ENCODE assay signal across 11 cellular contexts in the genomic region with DNA sequence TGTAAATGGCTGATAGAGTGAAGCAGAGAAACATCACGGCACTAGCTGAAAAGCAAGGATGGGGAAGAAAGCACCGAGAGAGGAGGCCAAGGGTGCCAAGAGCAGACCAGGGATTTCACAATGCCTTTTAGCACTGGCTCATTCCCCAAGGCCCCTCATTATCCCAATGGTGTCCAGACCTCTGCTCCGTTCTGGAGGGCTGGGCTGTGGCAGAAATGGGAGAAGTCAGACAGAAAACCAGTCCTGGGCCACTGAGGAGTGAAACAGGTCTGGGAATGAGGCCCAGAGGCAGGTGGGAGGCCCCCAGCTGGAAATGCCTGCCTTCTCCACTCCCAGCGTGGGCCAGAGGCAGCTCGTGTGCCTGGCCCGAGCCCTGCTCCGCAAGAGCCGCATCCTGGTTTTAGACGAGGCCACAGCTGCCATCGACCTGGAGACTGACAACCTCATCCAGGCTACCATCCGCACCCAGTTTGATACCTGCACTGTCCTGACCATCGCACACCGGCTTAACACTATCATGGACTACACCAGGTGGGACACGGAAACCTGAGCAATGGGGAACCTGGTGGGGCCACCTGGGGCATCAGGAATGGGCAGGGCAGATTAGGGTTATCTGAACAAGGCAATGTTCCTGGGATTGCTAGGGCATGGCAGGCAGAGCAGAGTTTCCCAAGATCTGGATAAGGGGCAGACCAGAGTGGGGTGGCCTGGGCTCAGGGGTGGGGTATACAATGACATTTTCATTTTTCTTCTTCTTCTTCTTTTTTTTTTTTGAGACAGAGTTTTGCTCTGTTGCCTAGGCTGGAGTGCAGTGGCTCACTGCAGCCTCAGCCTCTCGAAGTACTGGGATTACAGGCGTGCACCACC. TPM values are rescaled to one million over a fixed set of nuclear protein-coding genes. Genes with fewer than 3 reads are reported as not detected.
A peak's percentile ranks its signal among the peaks of the same experiment; 100 is the strongest.
DNase-seq lines count a peak whose midpoint lies in the region; ATAC-seq and TF ChIP-seq lines count a peak whose summit lies in the region.
"Had no signal": no experiment of that assay in that cellular context is flagged by ENCODE, and none has a peak within 500 bp of the region (broad histone marks: within the 10 kb centered on the region; RNA-seq: fewer than 3 reads in every experiment).

No MANE protein-coding gene starts in this region.

- peaks cover 9% of the 10 kb centered on the region for H3K36me3 ChIP-seq in adipocyte (ENCODE audit: control insufficient read depth, insufficient read depth, low read length, severe bottlenecking)
- peaks cover 8% of the 10 kb centered on the region for H3K36me3 ChIP-seq in right atrium auricular region
- peaks cover 31% of the 10 kb centered on the region for H3K36me3 ChIP-seq in skeletal muscle satellite cell (ENCODE audit: insufficient read depth, low read length)

- peak overlapping the region; percentile 23 for H3K4me2 ChIP-seq in skeletal muscle satellite cell (ENCODE audit: low read length)

- DNase-seq in H4 (ENCODE audit: low spot score) (peak; percentile 39), adipocyte (ENCODE audit: low read depth) (peak; percentile 32), right atrium auricular region (ENCODE audit: low spot score) (no peak), RPMI8226 (no peak), foreskin melanocyte (no peak), NK-92 (lab: John Stamatoyannopoulos, UW; ENCODE audit: unreplicated experiment) (no peak)
- DNase-seq: activated CD4-positive, alpha-beta memory T cell treated with anti-CD3 and anti-CD28 coated beads, Interleukin-2, amount 10 ng/mL, durations not matched to agents 7 days and 5 days; stimulated activated CD4-positive, alpha-beta T cell treated with anti-CD3 and anti-CD28 coated beads, Interleukin-4, amount 100 ng/mL, for 1 hour had no signal

- H3K4me3 ChIP-seq in adipocyte (ENCODE audit: low read length) (peak overlapping the region; percentile 8), right atrium auricular region (no peak overlapping the region), skeletal muscle satellite cell (ENCODE audit: low read length) (no peak overlapping the region)

- peak overlapping the region; percentile 63 to 70 for H3K27ac ChIP-seq in right atrium auricular region

- no peak for TF ChIP-seq CTCF in right atrium auricular region (IDR thresholded peaks at IDR 0.05)

- ATAC-seq in HG03097 (IDR thresholded peaks at IDR 0.05; ENCODE audit: low FRiP score, unreplicated experiment) = no peak

- H3K9me3 ChIP-seq in adipocyte (ENCODE audit: control insufficient read depth, low read length) = no peaks in the 10 kb centered on the region
- H3K9me3 ChIP-seq in right atrium auricular region = no peaks in the 10 kb centered on the region
- no peaks in the 10 kb centered on the region for H3K9me3 ChIP-seq in skeletal muscle satellite cell (replicated peaks; ENCODE audit: low read length)

- H3K27me3 ChIP-seq in adipocyte (replicated peaks; ENCODE audit: control insufficient read depth, insufficient read depth, low read length) (no peaks in the 10 kb centered on the region), right atrium auricular region (no peaks in the 10 kb centered on the region), skeletal muscle satellite cell (ENCODE audit: control insufficient read depth, insufficient read depth, low read length) (no peaks in the 10 kb centered on the region)

- H3K4me1 ChIP-seq in adipocyte (ENCODE audit: control insufficient read depth, insufficient read depth, low read length) = peaks cover 53% of the 10 kb centered on the region
- peaks cover 0 to 23% of the 10 kb centered on the region in 2 donors for H3K4me1 ChIP-seq in right atrium auricular region
- peaks cover 37% of the 10 kb centered on the region for H3K4me1 ChIP-seq in skeletal muscle satellite cell (ENCODE audit: control insufficient read depth, insufficient read depth, low read length)

- H3K9ac ChIP-seq in adipocyte (ENCODE audit: low read length) (peak overlapping the region; percentile 73), skeletal muscle satellite cell (ENCODE audit: low read depth, low read length) (no peak overlapping the region)

RNA-seq across cellular contexts. Expression of a gene that starts 20.3 kb away (rescaled TPM):
- total RNA-seq in H4 (2014; rRNA removed; shearing (Covaris generic)) = 34.6 and 36.3 TPM in 2 replicates
- total RNA-seq in right atrium auricular region = 10 to 100 TPM; 30.5 to 33.8 TPM
- total RNA-seq in skeletal muscle satellite cell (2012; rRNA removed) = 30.2 and 31.7 TPM in 2 replicates

RNA-seq across cellular contexts. Expression of a gene that starts 32.0 kb away (rescaled TPM):
- 18.7 and 23.7 TPM in 2 replicates for total RNA-seq in H4 (2014; rRNA removed; shearing (Covaris generic))
- 10 to 100 TPM; 19.6 to 31.3 TPM for total RNA-seq in right atrium auricular region
- total RNA-seq in skeletal muscle satellite cell (2012; rRNA removed) = 18.8 and 21.5 TPM in 2 replicates

RNA-seq across cellular contexts. Expression of a gene that starts 52.8 kb away (rescaled TPM):
- 15.2 and 16.0 TPM in 2 replicates for total RNA-seq in H4 (2014; rRNA removed; shearing (Covaris generic))
- total RNA-seq in right atrium auricular region = 1 to 10 TPM; 1.4 to 4.5 TPM
- 26.0 and 38.0 TPM in 2 replicates for total RNA-seq in skeletal muscle satellite cell (2012; rRNA removed)
- total RNA-seq: frontal cortex had no signal

Comparison
In these comparisons a context has a peak if more than half of its experiments do, and no peak if none do; other contexts are left out.
1. DNase-seq: peak in H4 (single experiment) and adipocyte (single experiment); none in right atrium auricular region (single experiment), RPMI8226 (single experiment), foreskin melanocyte (single experiment) and NK-92 (single experiment).